Comparison of ENCODE assay signal across 1 cellular context in the genomic region with DNA sequence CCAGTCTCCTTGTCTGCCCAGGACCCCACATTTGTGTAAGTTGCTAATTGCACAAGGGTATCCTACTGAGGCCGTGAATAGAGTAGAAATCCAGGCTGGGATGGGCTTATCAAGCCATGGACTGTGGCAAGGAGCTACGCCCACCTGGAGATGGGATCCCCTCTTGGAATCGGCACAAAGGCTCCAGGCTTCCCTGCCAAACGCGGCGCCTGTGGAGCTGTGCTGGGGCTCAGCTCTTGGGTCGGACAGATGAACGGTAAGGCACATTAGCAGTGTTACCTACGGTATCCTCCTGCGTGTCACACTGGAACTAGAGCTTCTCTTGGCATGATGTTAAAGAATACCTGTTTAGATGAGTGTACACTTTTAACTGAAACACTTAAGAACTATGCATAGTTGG.
TF ChIP-seq lines count a peak whose summit lies in the region.

No MANE protein-coding gene starts in this region.

TF ChIP-seq in HEK293T, 16 proteins besides CTCF, POLR2A, EP300 and RAD21:
- TF ChIP-seq ELF4 (IDR thresholded peaks at IDR 0.05) (no peak), FOXA1 (IDR thresholded peaks at IDR 0.05) (no peak), L3MBTL2 (conservative IDR thresholded peaks at IDR 0.05) (no peak), CTBP1 (IDR thresholded peaks at IDR 0.05; ENCODE audit: borderline replicate concordance) (no peak), NFRKB (IDR thresholded peaks at IDR 0.05) (no peak), HDGF (IDR thresholded peaks at IDR 0.05; ENCODE audit: borderline replicate concordance) (no peak), ZNF384 (IDR thresholded peaks at IDR 0.05) (no peak), TARDBP (IDR thresholded peaks at IDR 0.05) (no peak), FOXK2 (IDR thresholded peaks at IDR 0.05) (no peak), ARNT (IDR thresholded peaks at IDR 0.05) (no peak), LEF1 (IDR thresholded peaks at IDR 0.05; ENCODE audit: borderline replicate concordance) (no peak), SUZ12 (IDR thresholded peaks at IDR 0.05) (no peak)
- TF ChIP-seq, protein P1, sequence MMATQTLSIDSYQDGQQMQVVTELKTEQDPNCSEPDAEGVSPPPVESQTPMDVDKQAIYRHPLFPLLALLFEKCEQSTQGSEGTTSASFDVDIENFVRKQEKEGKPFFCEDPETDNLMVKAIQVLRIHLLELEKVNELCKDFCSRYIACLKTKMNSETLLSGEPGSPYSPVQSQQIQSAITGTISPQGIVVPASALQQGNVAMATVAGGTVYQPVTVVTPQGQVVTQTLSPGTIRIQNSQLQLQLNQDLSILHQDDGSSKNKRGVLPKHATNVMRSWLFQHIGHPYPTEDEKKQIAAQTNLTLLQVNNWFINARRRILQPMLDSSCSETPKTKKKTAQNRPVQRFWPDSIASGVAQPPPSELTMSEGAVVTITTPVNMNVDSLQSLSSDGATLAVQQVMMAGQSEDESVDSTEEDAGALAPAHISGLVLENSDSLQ (IDR thresholded peaks at IDR 0.05): no peak
